In genomic region chr7:131546583-131547111, GRCh38 we compare ENCODE assay signal across 8 cellular contexts. TPM values are rescaled to one million over a fixed set of nuclear protein-coding genes. Genes with fewer than 3 reads are reported as not detected.
DNase-seq lines count a peak whose midpoint lies in the region; ATAC-seq, FAIRE-seq and TF ChIP-seq lines count a peak whose summit lies in the region.

No MANE protein-coding gene starts in this region.

- TF ChIP-seq RAD21 in K562 (CRISPR knock-in tag; conservative IDR thresholded peaks at IDR 0.05 in 1 of 2, IDR thresholded peaks at IDR 0.05 in 1 of 2) = peak; percentile 32 to 68; a peak in 2 of 4 replicates

- no peaks in the 10 kb centered on the region for H3K9me2 ChIP-seq in PC-9 (ENCODE audit: insufficient read depth)

- intact Hi-C loops in PC-9 (cut with micrococcal nuclease; ENCODE audit: unreplicated experiment) = loop anchor here (1.0 kb wide), 1 partner anchor 38 kb away; no protein-coding TSS in a partner anchor
- intact Hi-C loops in K562 (cut with micrococcal nuclease) = loop anchor here (2.0 to 5.0 kb wide), 2 partner anchors 38 to 91 kb away; no protein-coding TSS in a partner anchor

- H3K18ac ChIP-seq in mesendoderm (ENCODE audit: low read length) = no peak overlapping the region

- BruUV-seq in PC-9 (replicated peaks; lab: Mats Ljungman, UMichigan) (no TSS peak), K562 (replicated peaks; lab: Mats Ljungman, UMichigan) (no TSS peak)

- H3K27me3 ChIP-seq in PC-9 (ENCODE audit: insufficient read depth, low read depth) = no peaks in the 10 kb centered on the region
- H3K27me3 ChIP-seq in K562 (ENCODE audit: control insufficient read depth in 2 of 2, insufficient read depth in 2 of 2, low read length in 2 of 2) = peaks cover 22 to 64% of the 10 kb centered on the region in 2 experiments
- H3K27me3 ChIP-seq in mesendoderm (ENCODE audit: insufficient read depth, low read length, poor library complexity) = no peaks in the 10 kb centered on the region

- H4K5ac ChIP-seq in mesendoderm (ENCODE audit: low read length) = no peak overlapping the region

- H3K79me2 ChIP-seq in PC-9 (ENCODE audit: low read depth) = peaks cover 98% of the 10 kb centered on the region
- no peaks in the 10 kb centered on the region for H3K79me2 ChIP-seq in K562 (ENCODE audit: control insufficient read depth, insufficient read depth, low read length)
- H3K79me2 ChIP-seq in mesendoderm (ENCODE audit: control insufficient read depth, insufficient read depth, low read length) = peaks cover 95% of the 10 kb centered on the region

- no peak overlapping the region for H2BK5ac ChIP-seq in mesendoderm (ENCODE audit: low read length)

- H2AK5ac ChIP-seq in mesendoderm (ENCODE audit: low read length) = no peak overlapping the region

- H3K4me1 ChIP-seq in PC-9 (replicated peaks; ENCODE audit: insufficient read depth) (peaks cover 14% of the 10 kb centered on the region), K562 (replicated peaks in 1 of 2; ENCODE audit: control insufficient read depth in 2 of 2, insufficient read depth in 2 of 2, low read length in 2 of 2) (peaks cover 3 to 5% of the 10 kb centered on the region in 2 experiments; a peak in 2 of 5 replicates), mesendoderm (ENCODE audit: control insufficient read depth, low read depth, low read length) (peaks cover 12% of the 10 kb centered on the region)

- DNase-seq in activated gamma-delta T cell treated with Interleukin-2 at 50 U/mL for 16 hours (peak; percentile 21), activated gamma-delta T cell (lab: John Stamatoyannopoulos, UW) (no peak), PC-9 (peak; percentile 39 to 48), K562 (ENCODE audit: extremely low read depth in 1 of 4, low spot score in 3 of 4) (peak; percentile 83 to 94 (median 90)), mesendoderm (peak; percentile 97)

- peak; percentile 88 for TF ChIP-seq CTCF in PC-9 (conservative IDR thresholded peaks at IDR 0.05)
- peak; percentile 99 for TF ChIP-seq CTCF in K562 (IDR thresholded peaks at IDR 0.05 in 2 of 3, conservative IDR thresholded peaks at IDR 0.05 in 1 of 3; ENCODE audit: insufficient read depth in 2 of 3, low read depth in 1 of 3, low read length in 3 of 3)

- TF ChIP-seq POLR2A in K562 (conservative IDR thresholded peaks at IDR 0.05) = no peak

- H3K9ac ChIP-seq in K562 (ENCODE audit: insufficient read depth in 1 of 2, low read depth in 2 of 2, low read length in 2 of 2) (no peak overlapping the region), mesendoderm (ENCODE audit: low read length) (no peak overlapping the region)

- TF ChIP-seq EP300 in K562 (IDR thresholded peaks at IDR 0.05; ENCODE audit: low read length) = no peak

- no peak overlapping the region for H4K8ac ChIP-seq in mesendoderm (ENCODE audit: low read depth, low read length)

- no peaks in the 10 kb centered on the region for H3K9me1 ChIP-seq in K562 (ENCODE audit: control insufficient read depth, insufficient read depth, low read length)

- peak; percentile 85 for ATAC-seq in K562
- ATAC-seq in HG02623 (IDR thresholded peaks at IDR 0.05; ENCODE audit: unreplicated experiment) = no peak
- no peak for ATAC-seq in GM18873 (IDR thresholded peaks at IDR 0.05; ENCODE audit: low FRiP score, unreplicated experiment)
- ATAC-seq in HG02678 (IDR thresholded peaks at IDR 0.05; ENCODE audit: unreplicated experiment) = no peak

- no peak overlapping the region for H3K27ac ChIP-seq in PC-9
- no peak overlapping the region for H3K27ac ChIP-seq in K562 (ENCODE audit: extremely low read depth, low read depth, low read length)
- H3K27ac ChIP-seq in mesendoderm (ENCODE audit: low read depth, low read length) = no peak overlapping the region

- H3K4me2 ChIP-seq in PC-9 = no peak overlapping the region
- H3K4me2 ChIP-seq in K562 (ENCODE audit: insufficient read depth, low read length) = no peak overlapping the region; the same call in 1 of the 2 replicates
- H3K4me2 ChIP-seq in mesendoderm (ENCODE audit: low read length) = no peak overlapping the region

- H3K36me3 ChIP-seq in PC-9 (ENCODE audit: low read depth) = no peaks in the 10 kb centered on the region; the same call in 1 of the 2 replicates
- H3K36me3 ChIP-seq in K562 (ENCODE audit: control insufficient read depth, insufficient read depth, low read length) = no peaks in the 10 kb centered on the region
- no peaks in the 10 kb centered on the region for H3K36me3 ChIP-seq in mesendoderm (ENCODE audit: control insufficient read depth, insufficient read depth, low read length)

- H3K4me3 ChIP-seq in PC-9 (no peak overlapping the region), K562 (no peak overlapping the region), mesendoderm (ENCODE audit: low read length) (no peak overlapping the region)

- peaks cover 5% of the 10 kb centered on the region; the same call in 1 of the 2 replicates for H3F3A ChIP-seq in PC-9 (ENCODE audit: insufficient read depth, low read depth)

- in situ Hi-C loops in K562 (cut with MboI) = no loop called here

- CTCF ChIA-PET in PC-9 (lab: Charles Lee) (interaction anchor here (0.6 to 1.7 kb wide), 10 partner anchors 9 to 1535 kb away, joined by 3 to 17 read pairs (median 4); partner anchors contain the start of gene CHCHD3), K562 (lab: Yijun Ruan, JAX; ENCODE audit: low intra/inter-chr PET ratio) (interaction anchor here (0.6 to 5.5 kb wide), 4 partner anchors 39 to 503 kb away, joined by 3 to 85 read pairs (median 4); no protein-coding TSS in a partner anchor)

- H4K20me1 ChIP-seq in PC-9 (ENCODE audit: insufficient read depth) (peaks cover 13% of the 10 kb centered on the region), K562 (replicated peaks; ENCODE audit: control insufficient read depth, insufficient read depth, low read length) (peaks cover 3% of the 10 kb centered on the region; the same call in 1 of the 2 replicates)

- FAIRE-seq in K562 (lab: Jason Lieb, UNC) = peak; percentile 82

- 13% methylated on average over 12 of the region's 12 CpGs for WGBS in K562 (ENCODE audit: insufficient coverage, low coverage, missing lambda C conversion rate)
- WGBS in mesendoderm (ENCODE audit: extremely low coverage, insufficient coverage, low lambda C conversion rate) = no CpG with 5 or more reads among the region's 12 CpGs

- POLR2A ChIA-PET in PC-9 (lab: Charles Lee; ENCODE audit: unreplicated experiment) = interaction anchor here (0.6 kb wide), 2 partner anchors 88 to 620 kb away, joined by 5 to 14 read pairs; no protein-coding TSS in a partner anchor
- POLR2A ChIA-PET in K562 (lab: Yijun Ruan, JAX) = interaction anchor here (0.6 kb wide), 2 partner anchors 283 to 1341 kb away, joined by 3 to 4 read pairs; partner anchors contain the start of gene TMEM209

- no peak overlapping the region for H3K4ac ChIP-seq in mesendoderm (ENCODE audit: low read depth, low read length)

- no peak overlapping the region for H2BK120ac ChIP-seq in mesendoderm (ENCODE audit: low read depth, low read length)

- H3K56ac ChIP-seq in mesendoderm (ENCODE audit: low read length) = no peak overlapping the region

- H3K23ac ChIP-seq in mesendoderm (ENCODE audit: low read length) = no peak overlapping the region

- no peaks in the 10 kb centered on the region for H3K9me3 ChIP-seq in PC-9 (ENCODE audit: insufficient read depth, low read depth)
- H3K9me3 ChIP-seq in K562 (replicated peaks; ENCODE audit: control insufficient read depth, insufficient read depth, low read depth, low read length) = no peaks in the 10 kb centered on the region

- H3K79me1 ChIP-seq in mesendoderm (ENCODE audit: low read length) = peaks cover 2% of the 10 kb centered on the region

- H2BK15ac ChIP-seq in mesendoderm (replicated peaks; ENCODE audit: low read depth) = no peak overlapping the region

- no peak overlapping the region for H2AFZ ChIP-seq in PC-9
- H2AFZ ChIP-seq in K562 (ENCODE audit: low read depth, low read length) = 0 out of 2 replicates have a peak overlapping the region, but pooled peaks have one; percentile 29

TF ChIP-seq in K562, 482 proteins besides CTCF, POLR2A, EP300 and RAD21 (continues in another document):
- TF ChIP-seq NR2C2 (CRISPR knock-in tag; IDR thresholded peaks at IDR 0.05) (0 out of 2 replicates have a peak, but pooled peaks have one; percentile 11), NR2C2 (tag; IDR thresholded peaks at IDR 0.05) (no peak), ZBTB7A (IDR thresholded peaks at IDR 0.05; ENCODE audit: borderline replicate concordance, control insufficient read depth, low read depth, low read length) (peak; percentile 92), SP2 (IDR thresholded peaks at IDR 0.05; ENCODE audit: extremely low read depth, low read depth, low read length, poor library complexity, severe bottlenecking) (no peak), GATAD2B (IDR thresholded peaks at IDR 0.05; ENCODE audit: borderline replicate concordance) (no peak), TFAP4 (CRISPR knock-in tag; IDR thresholded peaks at IDR 0.05; ENCODE audit: borderline replicate concordance) (peak; percentile 46; the same call in 1 of the 2 replicates), GATA2 (CRISPR knock-in tag; IDR thresholded peaks at IDR 0.05) (no peak)

RNA-seq across cellular contexts. Expression of gene PODXL, which starts 9.8 kb away (rescaled TPM):
- total RNA-seq in PC-9 (2021) = 57.5 and 75.3 TPM in 2 replicates
- 0.26 and 0.39 TPM in 2 replicates for total RNA-seq in K562 (2011; cell fraction: chromatin; rRNA removed; ENCODE audit: low replicate concordance)
- total RNA-seq in K562 (2011; cell fraction: nucleolus; rRNA removed) = 0.50 and 0.79 TPM in 2 replicates
- total RNA-seq in K562 (2011; cell fraction: nucleoplasm; rRNA removed) = 0.37 and 0.76 TPM in 2 replicates
- 0.05 and 0.16 TPM in 2 replicates for total RNA-seq in K562 (2014; rRNA removed)
- 0.07 and 0.10 TPM in 2 replicates for total RNA-seq in K562 (2014; rRNA removed; fragmentation: Illumina TruSeq; extraction: Trizol)
- 0.15 and 0.18 TPM in 2 replicates for total RNA-seq in K562 (2015; rRNA removed; fragmentation: Illumina TruSeq; extraction: Trizol)
- 0.51 and 0.67 TPM in 2 replicates for total RNA-seq in K562 (2021)
- 0.07 and 0.24 TPM in 2 replicates for polyA plus RNA-seq in K562 (2011; rRNA removed)
- 0.10 and 0.16 TPM in 2 replicates for polyA plus RNA-seq in K562 (2011; cell fraction: cytosol; rRNA removed)
- 0.38 and 0.45 TPM in 2 replicates for polyA plus RNA-seq in K562 (2011; cell fraction: nucleus; rRNA removed)
- 0.17 and 0.22 TPM in 2 replicates for polyA plus RNA-seq in K562 (2012)
- 0.07 and 0.21 TPM in 2 replicates for polyA plus RNA-seq in K562 (2014; fragmentation: Illumina TruSeq; extraction: Trizol)
- under 1 TPM; 0.01 to 0.03 TPM for polyA plus RNA-seq in K562 (2014; fragmentation: Nextera tagmentation; extraction: Ambion mirVana)
- polyA plus RNA-seq in K562 (2014; rRNA removed) = 0.03 and 0.73 TPM in 2 replicates
- 0.24 and 0.39 TPM in 2 replicates for polyA minus RNA-seq in K562 (2011; rRNA and poly(A)+ RNA removed)
- polyA minus RNA-seq in K562 (2011; cell fraction: cytosol; rRNA and poly(A)+ RNA removed) = 1.8 and 2.1 TPM in 2 replicates
- 0.54 and 0.56 TPM in 2 replicates for polyA minus RNA-seq in K562 (2011; cell fraction: nucleus; rRNA and poly(A)+ RNA removed)
- polyA plus RNA-seq in mesendoderm (2013, experiment 1 of 2) = 242 TPM
- polyA plus RNA-seq in mesendoderm (2013, experiment 2 of 2) = 262 TPM

Comparison
In these comparisons a context has a peak if more than half of its experiments do, and no peak if none do; other contexts are left out.
1. RNA of gene PODXL, which starts 9.8 kb away (total RNA-seq): 57.5 to 75.3 TPM in PC-9; 0.05 to 0.79 TPM in K562; every median in the first group is over 10 times any median in the second.